In genomic region chr10:95308389-95309302, GRCh38 we compare ENCODE assay signal across 8 cellular contexts. TPM values are rescaled to one million over a fixed set of nuclear protein-coding genes. Genes with fewer than 3 reads are reported as not detected.
DNase-seq lines count a peak whose midpoint lies in the region; ATAC-seq, FAIRE-seq and TF ChIP-seq lines count a peak whose summit lies in the region.

No MANE protein-coding gene starts in this region.

- H3K4me3 Mint-ChIP-seq in naive B cell, result no peak overlapping the region
- no peak overlapping the region for H3K4me3 Mint-ChIP-seq in CD14-positive monocyte

- peaks cover 15% of the 10 kb centered on the region for H3K4me1 ChIP-seq in endothelial cell of umbilical vein (ENCODE audit: control insufficient read depth, extremely low read depth, insufficient read depth, low read length)

- dilution Hi-C loops in endothelial cell of umbilical vein (cut with MboI; ENCODE audit: extremely low pct_ligation_motif_present, low sequenced_read_pairs), result no loop called here

- no peak overlapping the region for H3K4me3 ChIP-seq in endothelial cell of umbilical vein (replicated peaks in 1 of 3; ENCODE audit: insufficient read depth in 1 of 3, low read depth in 1 of 3, low read length in 3 of 3)

- no peaks in the 10 kb centered on the region for H3K9me1 ChIP-seq in endothelial cell of umbilical vein (replicated peaks; ENCODE audit: control insufficient read depth, extremely low read depth, insufficient read depth, low read length)

- H3K27ac ChIP-seq in endothelial cell of umbilical vein (ENCODE audit: insufficient read depth, low read depth, low read length), result peak overlapping the region; percentile 55

- CTCF ChIA-PET in endothelial cell of umbilical vein (lab: Charles Lee), result interaction anchor here (0.6 to 1.5 kb wide), 9 partner anchors 10 to 66 kb away, joined by 3 to 5 read pairs (median 4); no protein-coding TSS in a partner anchor

- intact Hi-C loops in endothelial cell of umbilical vein (cut with micrococcal nuclease), result loop anchor here (1.0 to 2.0 kb wide), 2 partner anchors 14 to 26 kb away; no protein-coding TSS in a partner anchor
- intact Hi-C loops in CD14-positive monocyte (cut with micrococcal nuclease), result no loop called here

- DNase-seq in GM03348 (ENCODE audit: low spot score) (peak; percentile 82), NCI-H69 (lab: John Stamatoyannopoulos, UW) (peak; percentile 36), endothelial cell of umbilical vein (ENCODE audit: low read depth, low spot score) (peak; percentile 90), naive B cell (no peak), CD14-positive monocyte (ENCODE audit: low spot score) (no peak)

- no peaks in the 10 kb centered on the region for H3K9me3 ChIP-seq in endothelial cell of umbilical vein (replicated peaks; ENCODE audit: control insufficient read depth, insufficient read depth, low read length)

- H4K20me1 ChIP-seq in endothelial cell of umbilical vein (replicated peaks; ENCODE audit: control insufficient read depth, extremely low read depth, insufficient read depth, low read length), result no peaks in the 10 kb centered on the region

- peak; percentile 99 for FAIRE-seq in endothelial cell of umbilical vein (lab: Jason Lieb, UNC)

- no peaks in the 10 kb centered on the region for H3K79me2 ChIP-seq in endothelial cell of umbilical vein (ENCODE audit: control insufficient read depth, insufficient read depth, low read length)

- BruUV-seq in endothelial cell of umbilical vein (replicated peaks; lab: Mats Ljungman, UMichigan), result no TSS peak

- TF ChIP-seq CTCF in endothelial cell of umbilical vein (IDR thresholded peaks at IDR 0.05; ENCODE audit: extremely low read depth in 1 of 2, insufficient read depth in 1 of 2, low read depth in 1 of 2, low read length in 2 of 2), result no peak
- TF ChIP-seq CTCF in CD14-positive monocyte (IDR thresholded peaks at IDR 0.05), result no peak

- H3K36me3 Mint-ChIP-seq in naive B cell, result peaks cover 0 to 9% of the 10 kb centered on the region in 2 donors
- no peaks in the 10 kb centered on the region for H3K36me3 Mint-ChIP-seq in CD14-positive monocyte

- H3K27me3 Mint-ChIP-seq in naive B cell (no peaks in the 10 kb centered on the region), CD14-positive monocyte (ENCODE audit: low read depth in 3 of 3) (peaks cover 1 to 9% (median 6%) of the 10 kb centered on the region in 3 donors)

- peaks cover 0 to 8% (median 0%) of the 10 kb centered on the region in 7 donors for H3K9me3 Mint-ChIP-seq in naive B cell
- no peaks in the 10 kb centered on the region for H3K9me3 Mint-ChIP-seq in CD14-positive monocyte

- H2AFZ ChIP-seq in endothelial cell of umbilical vein (ENCODE audit: low read depth, low read length), result peak overlapping the region; percentile 48

- POLR2A ChIA-PET in endothelial cell of umbilical vein (lab: Charles Lee), result interaction anchor here (0.7 kb wide), 1 partner anchor 66 kb away, joined by 4 read pairs; no protein-coding TSS in a partner anchor

- H3K4me2 ChIP-seq in endothelial cell of umbilical vein (ENCODE audit: insufficient read depth, low read length), result peak overlapping the region; percentile 74

- H3K36me3 ChIP-seq in endothelial cell of umbilical vein (ENCODE audit: control insufficient read depth in 2 of 2, extremely low read depth in 1 of 2, insufficient read depth in 2 of 2, low read length in 2 of 2), result no peaks in the 10 kb centered on the region

- ATAC-seq in naive B cell (ENCODE audit: low read depth in 2 of 2) (no peak), GM21381 (IDR thresholded peaks at IDR 0.05; ENCODE audit: unreplicated experiment) (no peak), GM18520 (IDR thresholded peaks at IDR 0.05; ENCODE audit: unreplicated experiment) (no peak), HG03280 (IDR thresholded peaks at IDR 0.05; ENCODE audit: unreplicated experiment) (no peak)

- H3K27ac Mint-ChIP-seq in naive B cell, result peak overlapping the region in 4 of 6 donors; percentile 27 to 78 (median 58)
- no peak overlapping the region for H3K27ac Mint-ChIP-seq in CD14-positive monocyte

- peaks cover 29 to 35% (median 34%) of the 10 kb centered on the region in 3 donors for H3K4me1 Mint-ChIP-seq in naive B cell
- peaks cover 19% of the 10 kb centered on the region for H3K4me1 Mint-ChIP-seq in CD14-positive monocyte

- H3K27me3 ChIP-seq in endothelial cell of umbilical vein (ENCODE audit: control insufficient read depth in 2 of 2, insufficient read depth in 2 of 2, low read length in 2 of 2), result no peaks in the 10 kb centered on the region

- H3K9ac ChIP-seq in endothelial cell of umbilical vein (replicated peaks; ENCODE audit: extremely low read depth, insufficient read depth, low read length), result peak overlapping the region; percentile 13

- TF ChIP-seq POLR2A in endothelial cell of umbilical vein (IDR thresholded peaks at IDR 0.05; ENCODE audit: low read depth, low read length), result no peak

TF ChIP-seq in endothelial cell of umbilical vein, 7 proteins besides CTCF, POLR2A, EP300 and RAD21:
- TF ChIP-seq EZH2 (IDR thresholded peaks at IDR 0.05; ENCODE audit: borderline replicate concordance, low read depth, low read length, severe bottlenecking), result no peak
- TF ChIP-seq FOS (IDR thresholded peaks at IDR 0.05; ENCODE audit: borderline replicate concordance, insufficient read depth, low read length), result peak; percentile 92
- TF ChIP-seq JUN (IDR thresholded peaks at IDR 0.05; ENCODE audit: borderline replicate concordance, insufficient read depth, insufficient read length, low read depth), result peak; percentile 69
- no peak for TF ChIP-seq MAX (IDR thresholded peaks at IDR 0.05; ENCODE audit: insufficient read depth, insufficient read length)
- peak; percentile 51 for TF ChIP-seq POLR2AphosphoS5 (IDR thresholded peaks at IDR 0.05; ENCODE audit: insufficient read depth, low read depth, low read length)
- TF ChIP-seq MYC (IDR thresholded peaks at IDR 0.05; ENCODE audit: low read depth, low read length), result no peak
- peak; percentile 69 for TF ChIP-seq GATA2 (IDR thresholded peaks at IDR 0.05; ENCODE audit: insufficient read depth, insufficient read length, low read depth, low read length)

RNA-seq across cellular contexts. Expression of gene PDLIM1, which starts 17.8 kb away (rescaled TPM):
- 70.4 and 122 TPM in 2 replicates for total RNA-seq in endothelial cell of umbilical vein
- polyA plus RNA-seq in endothelial cell of umbilical vein (84.8 and 91.1 TPM in 2 replicates), naive B cell (ENCODE audit: low read depth in 6 of 6) (100 to 1,000 TPM; 348 to 523 (median 419) TPM), CD14-positive monocyte (1 to 10 TPM; 4.8 to 5.2 TPM)
- 102 and 105 TPM in 2 replicates for polyA plus RNA-seq in endothelial cell of umbilical vein (2011; cell fraction: cytosol; rRNA removed)
- 49.1 and 58.9 TPM in 2 replicates for polyA plus RNA-seq in endothelial cell of umbilical vein (2011; cell fraction: nucleus; rRNA removed)
- 192 and 244 TPM in 2 replicates for polyA plus RNA-seq in endothelial cell of umbilical vein (2012)
- 67.0 and 86.1 TPM in 2 replicates for polyA minus RNA-seq in endothelial cell of umbilical vein
- polyA minus RNA-seq in endothelial cell of umbilical vein (2011; cell fraction: cytosol; rRNA and poly(A)+ RNA removed), result 12.6 TPM
- 32.6 and 32.8 TPM in 2 replicates for polyA minus RNA-seq in endothelial cell of umbilical vein (2011; cell fraction: nucleus; rRNA and poly(A)+ RNA removed)

Comparison
In these comparisons a context has a peak if more than half of its experiments do, and no peak if none do; other contexts are left out.
1. DNase-seq: peak in GM03348 (single experiment), NCI-H69 (single experiment) and endothelial cell of umbilical vein (single experiment); none in naive B cell (single experiment) and CD14-positive monocyte (single experiment).
2. H3K27ac Mint-ChIP-seq: peak in naive B cell (4 of 6); none in CD14-positive monocyte (0 of 7).
3. RNA of gene PDLIM1, which starts 17.8 kb away (polyA plus RNA-seq): 348 to 523 TPM in naive B cell and 49.1 to 244 TPM in endothelial cell of umbilical vein; 4.8 to 5.2 TPM in CD14-positive monocyte; every median in the first group is over 4 times any median in the second.